Comparison of ENCODE assay signal across 10 cellular contexts in genomic region chr5:10579537-10580521, GRCh38. TPM values are rescaled to one million over a fixed set of nuclear protein-coding genes. Genes with fewer than 3 reads are reported as not detected.
DNase-seq lines count a peak whose midpoint lies in the region; ATAC-seq and TF ChIP-seq lines count a peak whose summit lies in the region.
"Had no signal": no experiment of that assay in that cellular context is flagged by ENCODE, and none has a peak within 500 bp of the region (broad histone marks: within the 10 kb centered on the region; RNA-seq: fewer than 3 reads in every experiment).

No MANE protein-coding gene starts in this region.

- H3K9me3 Mint-ChIP-seq in memory B cell (peaks cover 1% of the 10 kb centered on the region), type B pancreatic cell (no peaks in the 10 kb centered on the region)
- H3K9me3 Mint-ChIP-seq: natural killer cell treated with Interleukin-12 subunit alpha and Interleukin-12 subunit beta and Interleukin-15 and Interleukin-18, amount 100 ng/mL, for 72 hours had no signal

- H3K4me3 Mint-ChIP-seq in memory B cell, result no peak overlapping the region
- no peak overlapping the region for H3K4me3 Mint-ChIP-seq in type B pancreatic cell
- H3K4me3 Mint-ChIP-seq: natural killer cell treated with Interleukin-12 subunit alpha and Interleukin-12 subunit beta and Interleukin-15 and Interleukin-18, amount 100 ng/mL, for 72 hours had no signal

- peak; percentile 45 for ATAC-seq in GM18519 (IDR thresholded peaks at IDR 0.05; ENCODE audit: low FRiP score, unreplicated experiment)
- ATAC-seq in GM21381 (IDR thresholded peaks at IDR 0.05; ENCODE audit: unreplicated experiment), result peak; percentile 28
- ATAC-seq in HG03442 (IDR thresholded peaks at IDR 0.05; ENCODE audit: unreplicated experiment), result peak; percentile 34
- ATAC-seq in memory B cell (ENCODE audit: low read depth), result peak; percentile 65
- ATAC-seq: natural killer cell treated with Interleukin-12 subunit alpha and Interleukin-12 subunit beta and Interleukin-15 and Interleukin-18, amount 100 ng/mL, for 72 hours had no signal

- no peak for DNase-seq in memory B cell (ENCODE audit: low spot score in 2 of 2)
- DNase-seq in NCI-H226, result no peak
- no peak for DNase-seq in type B pancreatic cell (ENCODE audit: extremely low spot score, unreplicated experiment)
- no peak for DNase-seq in NCI-H510A treated with DMSO at 0.1 percent for 48 hours (lab: John Stamatoyannopoulos, UW)
- DNase-seq: NCI-H2081 treated with DMSO at 0.1 percent for 48 hours, SIG-M5 had no signal

- H3K27me3 Mint-ChIP-seq in memory B cell (no peaks in the 10 kb centered on the region), type B pancreatic cell (no peaks in the 10 kb centered on the region)

- H3K4me1 Mint-ChIP-seq in memory B cell (peaks cover 72% of the 10 kb centered on the region), type B pancreatic cell (ENCODE audit: unreplicated experiment) (peaks cover 19% of the 10 kb centered on the region)

- H3K27ac Mint-ChIP-seq in memory B cell (peak overlapping the region; percentile 74), type B pancreatic cell (no peak overlapping the region)
- H3K27ac Mint-ChIP-seq: natural killer cell treated with Interleukin-12 subunit alpha and Interleukin-12 subunit beta and Interleukin-15 and Interleukin-18, amount 100 ng/mL, for 72 hours had no signal

- TF ChIP-seq CTCF in type B pancreatic cell (conservative IDR thresholded peaks at IDR 0.05), result no peak

- H3K36me3 Mint-ChIP-seq in memory B cell (peaks cover 4% of the 10 kb centered on the region), type B pancreatic cell (no peaks in the 10 kb centered on the region)

RNA-seq across cellular contexts. Expression of gene ANKRD33B, which starts 16.0 kb away (rescaled TPM):
- 3.4 and 5.4 TPM in 2 replicates for total RNA-seq in type B pancreatic cell (ENCODE audit: low replicate concordance)
